ENCODE assay signal across 15 cellular contexts in the genomic region with DNA sequence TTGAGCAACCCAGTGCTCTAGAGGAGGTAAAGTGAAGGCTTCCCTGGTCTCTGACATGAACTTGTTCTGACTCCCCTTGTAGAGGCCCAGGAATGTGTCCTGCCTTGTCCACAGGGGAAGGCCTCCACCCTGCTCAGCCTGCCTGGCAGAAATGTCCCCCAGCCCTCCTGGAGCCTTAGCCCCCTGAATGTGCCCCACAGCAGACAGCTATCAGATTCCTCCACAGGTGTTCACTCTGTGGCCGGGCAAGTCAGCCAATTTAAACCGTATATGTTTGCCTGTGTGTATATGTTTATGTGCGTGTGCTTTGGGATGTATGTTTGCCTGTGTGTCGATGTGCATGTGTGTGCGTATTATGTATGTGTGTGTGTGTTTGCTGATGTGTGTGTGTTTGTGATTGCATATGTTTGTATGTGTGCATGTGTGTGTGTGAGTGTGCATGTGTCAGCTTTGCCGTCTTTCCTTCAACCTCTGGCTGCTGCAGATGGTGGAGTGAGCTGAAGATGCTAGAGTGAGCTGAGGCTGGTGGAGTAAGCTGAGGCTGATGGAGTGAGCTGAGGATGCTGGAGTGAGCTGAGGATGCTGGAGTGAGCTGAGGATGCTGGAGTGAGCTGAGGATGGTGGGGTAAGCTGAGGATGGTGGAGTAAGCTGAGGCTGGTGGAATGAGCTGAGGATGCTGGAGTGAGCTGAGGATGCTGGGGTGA.
A peak's percentile ranks its signal among the peaks of the same experiment; 100 is the strongest.
DNase-seq lines count a peak whose midpoint lies in the region; ATAC-seq and TF ChIP-seq lines count a peak whose summit lies in the region.
"Had no signal": no experiment of that assay in that cellular context is flagged by ENCODE, and none has a peak within 500 bp of the region (broad histone marks: within the 10 kb centered on the region; RNA-seq: fewer than 3 reads in every experiment).

No MANE protein-coding gene starts in this region.

- no peak for ATAC-seq in activated naive CD4-positive, alpha-beta T cell treated with anti-CD3 and anti-CD28 coated beads, Interleukin-2, amount 50 U/mL, for 72 hours
- ATAC-seq in HG02870 (IDR thresholded peaks at IDR 0.05; ENCODE audit: unreplicated experiment) (peak; percentile 7), GM18519 (IDR thresholded peaks at IDR 0.05; ENCODE audit: low FRiP score, unreplicated experiment) (no peak)

- H3K4me1 ChIP-seq in colonic mucosa (no peaks in the 10 kb centered on the region), trophoblast cell (ENCODE audit: control insufficient read depth in 1 of 2, insufficient read depth in 2 of 2, low read length in 2 of 2) (no peaks in the 10 kb centered on the region)

- peak overlapping the region; percentile 28 for H3K23ac ChIP-seq in trophoblast cell (ENCODE audit: low read length)

- H2BK12ac ChIP-seq in trophoblast cell (ENCODE audit: low read length) = no peak overlapping the region

- peak overlapping the region; percentile 1 to 69 for H3K27ac Mint-ChIP-seq in activated naive CD4-positive, alpha-beta T cell treated with anti-CD3 and anti-CD28 coated beads, Interleukin-2, amount 50 U/mL, for 72 hours

- DNase-seq in activated naive CD4-positive, alpha-beta T cell treated with anti-CD3 and anti-CD28 coated beads, Interleukin-2, amount 50 U/mL, for 72 hours (ENCODE audit: low spot score in 2 of 2) = peak in 1 of 2 donors; percentile 45
- no peak for DNase-seq in activated naive CD4-positive, alpha-beta T cell (lab: John Stamatoyannopoulos, UW)
- DNase-seq in colonic mucosa = peak; percentile 11
- no peak for DNase-seq in trophoblast cell
- no peak for DNase-seq in epidermal melanocyte (ENCODE audit: insufficient read length, low spot score)
- no peak for DNase-seq in activated effector memory CD4-positive, alpha-beta T cell treated with Interleukin-2 at 50 U/mL for 16 hours
- DNase-seq: activated CD8-positive, alpha-beta memory T cell treated with anti-CD3 and anti-CD28 coated beads for 24 hours; amniotic stem cell; NCI-H1092 treated with DMSO at 0.1 percent for 48 hours; NK-92 treated with Interleukin-12 subunit alpha and Interleukin-12 subunit beta, amount 100 ng/mL, for 24 hours had no signal

- H3K36me3 Mint-ChIP-seq in activated naive CD4-positive, alpha-beta T cell treated with anti-CD3 and anti-CD28 coated beads, Interleukin-2, amount 50 U/mL, for 72 hours = no peaks in the 10 kb centered on the region
- H3K36me3 Mint-ChIP-seq: CD14-positive monocyte had no signal

- no peak overlapping the region for H3K4ac ChIP-seq in trophoblast cell (ENCODE audit: low read depth, low read length)

- H4K8ac ChIP-seq in trophoblast cell (ENCODE audit: low read depth, low read length) = no peak overlapping the region

- H2BK5ac ChIP-seq in trophoblast cell (ENCODE audit: low read depth, low read length, poor library complexity) = no peak overlapping the region

- H2AFZ ChIP-seq in trophoblast cell (ENCODE audit: insufficient read depth, low read length, poor library complexity) = no peak overlapping the region

- H3K4me2 ChIP-seq in trophoblast cell (ENCODE audit: low read length) = no peak overlapping the region

- H2AK5ac ChIP-seq in trophoblast cell (ENCODE audit: low read length) = no peak overlapping the region

- H3K9ac ChIP-seq in colonic mucosa (ENCODE audit: low read depth in 2 of 2, low read length in 2 of 2) = no peak overlapping the region
- H3K9ac ChIP-seq in trophoblast cell (ENCODE audit: low read length) = no peak overlapping the region

- H3K36me3 ChIP-seq in colonic mucosa (no peaks in the 10 kb centered on the region), trophoblast cell (ENCODE audit: control insufficient read depth in 1 of 2, insufficient read depth in 2 of 2, low read length in 2 of 2) (no peaks in the 10 kb centered on the region)
- H3K36me3 ChIP-seq: cardiac muscle cell, thoracic aorta had no signal

- H3K14ac ChIP-seq in trophoblast cell (ENCODE audit: low read length) = no peak overlapping the region

- H3K27ac ChIP-seq in colonic mucosa (no peak overlapping the region), trophoblast cell (ENCODE audit: low read depth, low read length) (no peak overlapping the region)
- H3K27ac ChIP-seq: cardiac muscle cell, thoracic aorta had no signal

- H3K4me3 ChIP-seq in colonic mucosa (no peak overlapping the region), trophoblast cell (ENCODE audit: low read depth, low read length) (no peak overlapping the region)
- H3K4me3 ChIP-seq: cardiac muscle cell, thoracic aorta had no signal

- H4K91ac ChIP-seq in trophoblast cell (ENCODE audit: low read depth, low read length) = no peak overlapping the region

- H4K12ac ChIP-seq in trophoblast cell (ENCODE audit: low read depth, low read length) = no peak overlapping the region

- no peaks in the 10 kb centered on the region for H3K9me3 Mint-ChIP-seq in activated naive CD4-positive, alpha-beta T cell treated with anti-CD3 and anti-CD28 coated beads, Interleukin-2, amount 50 U/mL, for 72 hours

- intact Hi-C loops in colonic mucosa (cut with DNase I) = no loop called here

- H3K79me1 ChIP-seq in trophoblast cell (ENCODE audit: low read length) = no peaks in the 10 kb centered on the region

- H3K9me3 ChIP-seq in colonic mucosa = no peaks in the 10 kb centered on the region
- H3K9me3 ChIP-seq in trophoblast cell (ENCODE audit: insufficient read depth, low read depth, low read length) = peaks cover 11% of the 10 kb centered on the region
- H3K9me3 ChIP-seq: thoracic aorta had no signal

- no peak for TF ChIP-seq CTCF in colonic mucosa (IDR thresholded peaks at IDR 0.05)

- no CpG with 5 or more reads among the region's 6 CpGs for WGBS in trophoblast cell (ENCODE audit: extremely low coverage, insufficient coverage, insufficient read length)

- H3K27me3 ChIP-seq in colonic mucosa (no peaks in the 10 kb centered on the region), trophoblast cell (ENCODE audit: insufficient read depth, low read length) (no peaks in the 10 kb centered on the region)
- H3K27me3 ChIP-seq: cardiac muscle cell had no signal

- no peak overlapping the region for H2BK120ac ChIP-seq in trophoblast cell (ENCODE audit: insufficient read depth, low read length, poor library complexity)

- H3K18ac ChIP-seq in trophoblast cell (ENCODE audit: low read length) = no peak overlapping the region

- H3K79me2 ChIP-seq in trophoblast cell (ENCODE audit: control insufficient read depth, insufficient read depth, low read length, poor library complexity) = no peaks in the 10 kb centered on the region
